Comparison of ENCODE assay signal across 1 cellular context in the genomic region with DNA sequence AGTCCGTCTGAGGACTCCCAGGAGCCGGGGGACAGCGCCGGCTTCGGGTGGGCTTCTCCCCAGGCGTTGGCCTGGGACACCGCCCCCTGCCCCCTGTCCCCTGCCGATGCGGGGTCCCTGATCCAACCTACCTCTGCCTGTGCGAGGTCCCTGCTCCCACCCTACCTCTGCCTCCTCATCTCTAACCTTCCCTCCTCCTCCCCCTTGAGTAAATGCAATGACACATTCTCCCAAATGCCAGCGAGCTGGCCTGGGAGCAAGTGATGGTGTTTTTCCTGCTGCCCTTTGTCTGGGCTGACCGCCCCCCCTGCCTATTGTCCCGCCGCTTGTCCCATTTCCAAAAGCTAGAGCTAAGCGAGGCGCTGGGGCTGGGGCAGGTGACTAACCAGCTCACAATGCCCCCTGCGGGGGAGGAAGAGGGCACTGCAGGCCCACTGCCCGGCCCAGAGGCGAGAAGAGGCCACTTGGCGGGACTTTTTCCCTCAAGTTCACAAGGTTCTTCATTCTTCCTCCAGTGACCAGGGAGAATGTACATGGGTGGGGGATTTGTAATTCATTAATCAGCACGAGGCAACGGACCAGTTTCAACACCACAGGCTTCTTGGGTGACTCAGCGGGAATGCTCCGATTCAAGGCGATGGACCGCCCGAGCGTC.
A peak's percentile ranks its signal among the peaks of the same experiment; 100 is the strongest.
TF ChIP-seq lines count a peak whose summit lies in the region.

No MANE protein-coding gene starts in this region.

TF ChIP-seq in HepG2, 621 proteins besides CTCF, POLR2A, EP300 and RAD21 (continued from another document and continues in another):
- TF ChIP-seq, protein P1, sequence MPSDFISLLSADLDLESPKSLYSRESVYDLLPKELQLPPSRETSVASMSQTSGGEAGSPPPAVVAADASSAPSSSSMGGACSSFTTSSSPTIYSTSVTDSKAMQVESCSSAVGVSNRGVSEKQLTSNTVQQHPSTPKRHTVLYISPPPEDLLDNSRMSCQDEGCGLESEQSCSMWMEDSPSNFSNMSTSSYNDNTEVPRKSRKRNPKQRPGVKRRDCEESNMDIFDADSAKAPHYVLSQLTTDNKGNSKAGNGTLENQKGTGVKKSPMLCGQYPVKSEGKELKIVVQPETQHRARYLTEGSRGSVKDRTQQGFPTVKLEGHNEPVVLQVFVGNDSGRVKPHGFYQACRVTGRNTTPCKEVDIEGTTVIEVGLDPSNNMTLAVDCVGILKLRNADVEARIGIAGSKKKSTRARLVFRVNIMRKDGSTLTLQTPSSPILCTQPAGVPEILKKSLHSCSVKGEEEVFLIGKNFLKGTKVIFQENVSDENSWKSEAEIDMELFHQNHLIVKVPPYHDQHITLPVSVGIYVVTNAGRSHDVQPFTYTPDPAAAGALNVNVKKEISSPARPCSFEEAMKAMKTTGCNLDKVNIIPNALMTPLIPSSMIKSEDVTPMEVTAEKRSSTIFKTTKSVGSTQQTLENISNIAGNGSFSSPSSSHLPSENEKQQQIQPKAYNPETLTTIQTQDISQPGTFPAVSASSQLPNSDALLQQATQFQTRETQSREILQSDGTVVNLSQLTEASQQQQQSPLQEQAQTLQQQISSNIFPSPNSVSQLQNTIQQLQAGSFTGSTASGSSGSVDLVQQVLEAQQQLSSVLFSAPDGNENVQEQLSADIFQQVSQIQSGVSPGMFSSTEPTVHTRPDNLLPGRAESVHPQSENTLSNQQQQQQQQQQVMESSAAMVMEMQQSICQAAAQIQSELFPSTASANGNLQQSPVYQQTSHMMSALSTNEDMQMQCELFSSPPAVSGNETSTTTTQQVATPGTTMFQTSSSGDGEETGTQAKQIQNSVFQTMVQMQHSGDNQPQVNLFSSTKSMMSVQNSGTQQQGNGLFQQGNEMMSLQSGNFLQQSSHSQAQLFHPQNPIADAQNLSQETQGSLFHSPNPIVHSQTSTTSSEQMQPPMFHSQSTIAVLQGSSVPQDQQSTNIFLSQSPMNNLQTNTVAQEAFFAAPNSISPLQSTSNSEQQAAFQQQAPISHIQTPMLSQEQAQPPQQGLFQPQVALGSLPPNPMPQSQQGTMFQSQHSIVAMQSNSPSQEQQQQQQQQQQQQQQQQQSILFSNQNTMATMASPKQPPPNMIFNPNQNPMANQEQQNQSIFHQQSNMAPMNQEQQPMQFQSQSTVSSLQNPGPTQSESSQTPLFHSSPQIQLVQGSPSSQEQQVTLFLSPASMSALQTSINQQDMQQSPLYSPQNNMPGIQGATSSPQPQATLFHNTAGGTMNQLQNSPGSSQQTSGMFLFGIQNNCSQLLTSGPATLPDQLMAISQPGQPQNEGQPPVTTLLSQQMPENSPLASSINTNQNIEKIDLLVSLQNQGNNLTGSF (CRISPR knock-in tag; IDR thresholded peaks at IDR 0.05), result no peak
- TF ChIP-seq, protein P2, sequence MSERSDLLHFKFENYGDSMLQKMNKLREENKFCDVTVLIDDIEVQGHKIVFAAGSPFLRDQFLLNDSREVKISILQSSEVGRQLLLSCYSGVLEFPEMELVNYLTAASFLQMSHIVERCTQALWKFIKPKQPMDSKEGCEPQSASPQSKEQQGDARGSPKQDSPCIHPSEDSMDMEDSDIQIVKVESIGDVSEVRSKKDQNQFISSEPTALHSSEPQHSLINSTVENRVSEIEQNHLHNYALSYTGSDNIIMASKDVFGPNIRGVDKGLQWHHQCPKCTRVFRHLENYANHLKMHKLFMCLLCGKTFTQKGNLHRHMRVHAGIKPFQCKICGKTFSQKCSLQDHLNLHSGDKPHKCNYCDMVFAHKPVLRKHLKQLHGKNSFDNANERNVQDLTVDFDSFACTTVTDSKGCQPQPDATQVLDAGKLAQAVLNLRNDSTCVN (CRISPR knock-in tag; IDR thresholded peaks at IDR 0.05; ENCODE audit: borderline replicate concordance), result no peak
- TF ChIP-seq ZNF891 (CRISPR knock-in tag; IDR thresholded peaks at IDR 0.05) (peak; percentile 80; the same call in 1 of the 2 replicates), GABPA (IDR thresholded peaks at IDR 0.05; ENCODE audit: low read depth, low read length) (no peak), GABPA (CRISPR knock-in tag; IDR thresholded peaks at IDR 0.05; ENCODE audit: low read depth) (no peak), SNAPC5 (CRISPR knock-in tag; IDR thresholded peaks at IDR 0.05; ENCODE audit: borderline replicate concordance) (no peak), ZNF282 (IDR thresholded peaks at IDR 0.05; ENCODE audit: partially characterized antibody) (no peak), ZNF121 (CRISPR knock-in tag; IDR thresholded peaks at IDR 0.05) (no peak), ERF (CRISPR knock-in tag; IDR thresholded peaks at IDR 0.05) (peak; percentile 25; the same call in 1 of the 2 replicates), NFYB (CRISPR knock-in tag; IDR thresholded peaks at IDR 0.05) (no peak), NR1H2 (CRISPR knock-in tag; IDR thresholded peaks at IDR 0.05; ENCODE audit: borderline replicate concordance, low read depth) (no peak), ZNF253 (CRISPR knock-in tag; IDR thresholded peaks at IDR 0.05; ENCODE audit: borderline replicate concordance) (no peak), MAZ (IDR thresholded peaks at IDR 0.05; ENCODE audit: borderline replicate concordance, low read depth, low read length) (0 out of 2 replicates have a peak, but pooled peaks have one; percentile 27), MAZ (CRISPR knock-in tag; IDR thresholded peaks at IDR 0.05; ENCODE audit: low read depth) (no peak), TAF15 (IDR thresholded peaks at IDR 0.05; ENCODE audit: low read depth, low read length, poor library complexity, severe bottlenecking) (no peak), ZNF264 (CRISPR knock-in tag; IDR thresholded peaks at IDR 0.05) (no peak), ZNF235 (CRISPR knock-in tag; IDR thresholded peaks at IDR 0.05; ENCODE audit: borderline replicate concordance) (no peak), TAF1 (CRISPR knock-in tag; IDR thresholded peaks at IDR 0.05) (peak; percentile 35; the same call in 1 of the 2 replicates), SPEN (CRISPR knock-in tag; IDR thresholded peaks at IDR 0.05; ENCODE audit: low read depth) (no peak), HOXA7 (CRISPR knock-in tag; IDR thresholded peaks at IDR 0.05) (no peak), MIER2 (CRISPR knock-in tag; IDR thresholded peaks at IDR 0.05) (no peak), CC2D1A (CRISPR knock-in tag; IDR thresholded peaks at IDR 0.05) (no peak), DNMT1 (CRISPR knock-in tag; IDR thresholded peaks at IDR 0.05) (no peak), ZNF274 (CRISPR knock-in tag; IDR thresholded peaks at IDR 0.05) (0 out of 2 replicates have a peak, but pooled peaks have one; percentile 46), LCORL (IDR thresholded peaks at IDR 0.05) (no peak), LCORL (CRISPR knock-in tag; IDR thresholded peaks at IDR 0.05) (peak; percentile 76), TEAD2 (CRISPR knock-in tag; IDR thresholded peaks at IDR 0.05) (no peak), GABPB1 (CRISPR knock-in tag; IDR thresholded peaks at IDR 0.05) (peak; percentile 28; the same call in 1 of the 2 replicates), NFE2L2 (IDR thresholded peaks at IDR 0.05; ENCODE audit: low read length) (peak; percentile 87)
- TF ChIP-seq, protein P3, sequence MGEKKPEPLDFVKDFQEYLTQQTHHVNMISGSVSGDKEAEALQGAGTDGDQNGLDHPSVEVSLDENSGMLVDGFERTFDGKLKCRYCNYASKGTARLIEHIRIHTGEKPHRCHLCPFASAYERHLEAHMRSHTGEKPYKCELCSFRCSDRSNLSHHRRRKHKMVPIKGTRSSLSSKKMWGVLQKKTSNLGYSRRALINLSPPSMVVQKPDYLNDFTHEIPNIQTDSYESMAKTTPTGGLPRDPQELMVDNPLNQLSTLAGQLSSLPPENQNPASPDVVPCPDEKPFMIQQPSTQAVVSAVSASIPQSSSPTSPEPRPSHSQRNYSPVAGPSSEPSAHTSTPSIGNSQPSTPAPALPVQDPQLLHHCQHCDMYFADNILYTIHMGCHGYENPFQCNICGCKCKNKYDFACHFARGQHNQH (CRISPR knock-in tag; IDR thresholded peaks at IDR 0.05), result 0 out of 2 replicates have a peak, but pooled peaks have one; percentile 24
- TF ChIP-seq, protein P4, sequence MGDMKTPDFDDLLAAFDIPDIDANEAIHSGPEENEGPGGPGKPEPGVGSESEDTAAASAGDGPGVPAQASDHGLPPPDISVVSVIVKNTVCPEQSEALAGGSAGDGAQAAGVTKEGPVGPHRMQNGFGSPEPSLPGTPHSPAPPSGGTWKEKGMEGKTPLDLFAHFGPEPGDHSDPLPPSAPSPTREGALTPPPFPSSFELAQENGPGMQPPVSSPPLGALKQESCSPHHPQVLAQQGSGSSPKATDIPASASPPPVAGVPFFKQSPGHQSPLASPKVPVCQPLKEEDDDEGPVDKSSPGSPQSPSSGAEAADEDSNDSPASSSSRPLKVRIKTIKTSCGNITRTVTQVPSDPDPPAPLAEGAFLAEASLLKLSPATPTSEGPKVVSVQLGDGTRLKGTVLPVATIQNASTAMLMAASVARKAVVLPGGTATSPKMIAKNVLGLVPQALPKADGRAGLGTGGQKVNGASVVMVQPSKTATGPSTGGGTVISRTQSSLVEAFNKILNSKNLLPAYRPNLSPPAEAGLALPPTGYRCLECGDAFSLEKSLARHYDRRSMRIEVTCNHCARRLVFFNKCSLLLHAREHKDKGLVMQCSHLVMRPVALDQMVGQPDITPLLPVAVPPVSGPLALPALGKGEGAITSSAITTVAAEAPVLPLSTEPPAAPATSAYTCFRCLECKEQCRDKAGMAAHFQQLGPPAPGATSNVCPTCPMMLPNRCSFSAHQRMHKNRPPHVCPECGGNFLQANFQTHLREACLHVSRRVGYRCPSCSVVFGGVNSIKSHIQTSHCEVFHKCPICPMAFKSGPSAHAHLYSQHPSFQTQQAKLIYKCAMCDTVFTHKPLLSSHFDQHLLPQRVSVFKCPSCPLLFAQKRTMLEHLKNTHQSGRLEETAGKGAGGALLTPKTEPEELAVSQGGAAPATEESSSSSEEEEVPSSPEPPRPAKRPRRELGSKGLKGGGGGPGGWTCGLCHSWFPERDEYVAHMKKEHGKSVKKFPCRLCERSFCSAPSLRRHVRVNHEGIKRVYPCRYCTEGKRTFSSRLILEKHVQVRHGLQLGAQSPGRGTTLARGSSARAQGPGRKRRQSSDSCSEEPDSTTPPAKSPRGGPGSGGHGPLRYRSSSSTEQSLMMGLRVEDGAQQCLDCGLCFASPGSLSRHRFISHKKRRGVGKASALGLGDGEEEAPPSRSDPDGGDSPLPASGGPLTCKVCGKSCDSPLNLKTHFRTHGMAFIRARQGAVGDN (CRISPR knock-in tag; IDR thresholded peaks at IDR 0.05), result peak; percentile 59
- TF ChIP-seq, protein P5, sequence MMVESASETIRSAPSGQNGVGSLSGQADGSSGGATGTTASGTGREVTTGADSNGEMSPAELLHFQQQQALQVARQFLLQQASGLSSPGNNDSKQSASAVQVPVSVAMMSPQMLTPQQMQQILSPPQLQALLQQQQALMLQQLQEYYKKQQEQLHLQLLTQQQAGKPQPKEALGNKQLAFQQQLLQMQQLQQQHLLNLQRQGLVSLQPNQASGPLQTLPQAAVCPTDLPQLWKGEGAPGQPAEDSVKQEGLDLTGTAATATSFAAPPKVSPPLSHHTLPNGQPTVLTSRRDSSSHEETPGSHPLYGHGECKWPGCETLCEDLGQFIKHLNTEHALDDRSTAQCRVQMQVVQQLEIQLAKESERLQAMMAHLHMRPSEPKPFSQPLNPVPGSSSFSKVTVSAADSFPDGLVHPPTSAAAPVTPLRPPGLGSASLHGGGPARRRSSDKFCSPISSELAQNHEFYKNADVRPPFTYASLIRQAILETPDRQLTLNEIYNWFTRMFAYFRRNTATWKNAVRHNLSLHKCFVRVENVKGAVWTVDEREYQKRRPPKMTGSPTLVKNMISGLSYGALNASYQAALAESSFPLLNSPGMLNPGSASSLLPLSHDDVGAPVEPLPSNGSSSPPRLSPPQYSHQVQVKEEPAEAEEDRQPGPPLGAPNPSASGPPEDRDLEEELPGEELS (CRISPR knock-in tag; IDR thresholded peaks at IDR 0.05), result 0 out of 2 replicates have a peak, but pooled peaks have one; percentile 18
- TF ChIP-seq, protein P6, sequence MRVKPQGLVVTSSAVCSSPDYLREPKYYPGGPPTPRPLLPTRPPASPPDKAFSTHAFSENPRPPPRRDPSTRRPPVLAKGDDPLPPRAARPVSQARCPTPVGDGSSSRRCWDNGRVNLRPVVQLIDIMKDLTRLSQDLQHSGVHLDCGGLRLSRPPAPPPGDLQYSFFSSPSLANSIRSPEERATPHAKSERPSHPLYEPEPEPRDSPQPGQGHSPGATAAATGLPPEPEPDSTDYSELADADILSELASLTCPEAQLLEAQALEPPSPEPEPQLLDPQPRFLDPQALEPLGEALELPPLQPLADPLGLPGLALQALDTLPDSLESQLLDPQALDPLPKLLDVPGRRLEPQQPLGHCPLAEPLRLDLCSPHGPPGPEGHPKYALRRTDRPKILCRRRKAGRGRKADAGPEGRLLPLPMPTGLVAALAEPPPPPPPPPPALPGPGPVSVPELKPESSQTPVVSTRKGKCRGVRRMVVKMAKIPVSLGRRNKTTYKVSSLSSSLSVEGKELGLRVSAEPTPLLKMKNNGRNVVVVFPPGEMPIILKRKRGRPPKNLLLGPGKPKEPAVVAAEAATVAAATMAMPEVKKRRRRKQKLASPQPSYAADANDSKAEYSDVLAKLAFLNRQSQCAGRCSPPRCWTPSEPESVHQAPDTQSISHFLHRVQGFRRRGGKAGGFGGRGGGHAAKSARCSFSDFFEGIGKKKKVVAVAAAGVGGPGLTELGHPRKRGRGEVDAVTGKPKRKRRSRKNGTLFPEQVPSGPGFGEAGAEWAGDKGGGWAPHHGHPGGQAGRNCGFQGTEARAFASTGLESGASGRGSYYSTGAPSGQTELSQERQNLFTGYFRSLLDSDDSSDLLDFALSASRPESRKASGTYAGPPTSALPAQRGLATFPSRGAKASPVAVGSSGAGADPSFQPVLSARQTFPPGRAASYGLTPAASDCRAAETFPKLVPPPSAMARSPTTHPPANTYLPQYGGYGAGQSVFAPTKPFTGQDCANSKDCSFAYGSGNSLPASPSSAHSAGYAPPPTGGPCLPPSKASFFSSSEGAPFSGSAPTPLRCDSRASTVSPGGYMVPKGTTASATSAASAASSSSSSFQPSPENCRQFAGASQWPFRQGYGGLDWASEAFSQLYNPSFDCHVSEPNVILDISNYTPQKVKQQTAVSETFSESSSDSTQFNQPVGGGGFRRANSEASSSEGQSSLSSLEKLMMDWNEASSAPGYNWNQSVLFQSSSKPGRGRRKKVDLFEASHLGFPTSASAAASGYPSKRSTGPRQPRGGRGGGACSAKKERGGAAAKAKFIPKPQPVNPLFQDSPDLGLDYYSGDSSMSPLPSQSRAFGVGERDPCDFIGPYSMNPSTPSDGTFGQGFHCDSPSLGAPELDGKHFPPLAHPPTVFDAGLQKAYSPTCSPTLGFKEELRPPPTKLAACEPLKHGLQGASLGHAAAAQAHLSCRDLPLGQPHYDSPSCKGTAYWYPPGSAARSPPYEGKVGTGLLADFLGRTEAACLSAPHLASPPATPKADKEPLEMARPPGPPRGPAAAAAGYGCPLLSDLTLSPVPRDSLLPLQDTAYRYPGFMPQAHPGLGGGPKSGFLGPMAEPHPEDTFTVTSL (CRISPR knock-in tag; IDR thresholded peaks at IDR 0.05; ENCODE audit: borderline replicate concordance), result no peak
- TF ChIP-seq, protein P7, sequence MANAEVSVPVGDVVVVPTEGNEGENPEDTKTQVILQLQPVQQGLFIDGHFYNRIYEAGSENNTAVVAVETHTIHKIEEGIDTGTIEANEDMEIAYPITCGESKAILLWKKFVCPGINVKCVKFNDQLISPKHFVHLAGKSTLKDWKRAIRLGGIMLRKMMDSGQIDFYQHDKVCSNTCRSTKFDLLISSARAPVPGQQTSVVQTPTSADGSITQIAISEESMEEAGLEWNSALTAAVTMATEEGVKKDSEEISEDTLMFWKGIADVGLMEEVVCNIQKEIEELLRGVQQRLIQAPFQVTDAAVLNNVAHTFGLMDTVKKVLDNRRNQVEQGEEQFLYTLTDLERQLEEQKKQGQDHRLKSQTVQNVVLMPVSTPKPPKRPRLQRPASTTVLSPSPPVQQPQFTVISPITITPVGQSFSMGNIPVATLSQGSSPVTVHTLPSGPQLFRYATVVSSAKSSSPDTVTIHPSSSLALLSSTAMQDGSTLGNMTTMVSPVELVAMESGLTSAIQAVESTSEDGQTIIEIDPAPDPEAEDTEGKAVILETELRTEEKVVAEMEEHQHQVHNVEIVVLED (CRISPR knock-in tag; IDR thresholded peaks at IDR 0.05; ENCODE audit: borderline replicate concordance), result no peak
